22 cellular contexts compared by ENCODE assay signal in genomic region chr9:114475412-114476136, GRCh38.
"Had no signal": no experiment of that assay in that cellular context is flagged by ENCODE, and none has a peak within 500 bp of the region (broad histone marks: within the 10 kb centered on the region; RNA-seq: fewer than 3 reads in every experiment).

No MANE protein-coding gene starts in this region.

- H3K27ac Mint-ChIP-seq: activated B cell treated with CpG ODN at 0.5 μM for 24 hours; activated CD4-positive, alpha-beta T cell treated with anti-CD3 and anti-CD28 coated beads for 36 hours; activated naive CD4-positive, alpha-beta T cell treated with anti-CD3 and anti-CD28 coated beads, Interleukin-2, amount 50 U/mL, for 24 hours; endodermal cell; stimulated activated naive B cell treated with anti-CD40 and anti-IgM and Interleukin-4, amounts not matched to agents 10 μg/mL and 1 μg/mL and 100 μg/mL, for 72 hours had no signal

- ATAC-seq: activated CD4-positive, alpha-beta T cell treated with anti-CD3 and anti-CD28 coated beads for 36 hours; heart left ventricle; SK-N-SH treated with all-trans-retinoic acid at 6 μM for 48 hours; stimulated activated naive B cell treated with anti-CD40 and anti-IgM and Interleukin-4, amounts not matched to agents 10 μg/mL and 1 μg/mL and 100 μg/mL, for 72 hours; upper lobe of right lung had no signal

- H3K27ac ChIP-seq: coronary artery, heart left ventricle, sigmoid colon, thyroid gland, upper lobe of right lung had no signal

- H3K4me1 Mint-ChIP-seq: endodermal cell had no signal

- H3K27me3 Mint-ChIP-seq: activated CD4-positive, alpha-beta T cell treated with anti-CD3 and anti-CD28 coated beads for 36 hours; activated naive CD4-positive, alpha-beta T cell treated with anti-CD3 and anti-CD28 coated beads, Interleukin-2, amount 50 U/mL, for 24 hours had no signal

- DNase-seq: activated B cell treated with CpG ODN at 0.5 μM for 24 hours; activated CD4-positive, alpha-beta T cell treated with anti-CD3 and anti-CD28 coated beads for 36 hours; activated gamma-delta T cell treated with Interleukin-2 at 50 U/mL for 16 hours; cerebellar nuclear complex; endodermal cell; heart left ventricle; islet precursor cell; left cardiac atrium; mesenchymal stem cell; nucleus accumbens; posterior cingulate gyrus; sigmoid colon; stimulated activated CD4-positive, alpha-beta T cell treated with anti-CD3 and anti-CD28 coated beads, Interleukin-15, amount 100 ng/mL, for 24 hours; stimulated activated naive B cell treated with anti-CD40 and anti-IgM and Interleukin-4, amounts not matched to agents 10 μg/mL and 1 μg/mL and 100 μg/mL, for 72 hours; T-helper 1 cell; T-helper 9 cell; thyroid gland; upper lobe of right lung had no signal

- H3K36me3 Mint-ChIP-seq: activated naive CD4-positive, alpha-beta T cell treated with anti-CD3 and anti-CD28 coated beads, Interleukin-2, amount 50 U/mL, for 24 hours had no signal

- H3K4me3 Mint-ChIP-seq: activated B cell treated with CpG ODN at 0.5 μM for 24 hours; activated CD4-positive, alpha-beta T cell treated with anti-CD3 and anti-CD28 coated beads for 36 hours; activated naive CD4-positive, alpha-beta T cell treated with anti-CD3 and anti-CD28 coated beads, Interleukin-2, amount 50 U/mL, for 24 hours; activated T-helper 1 cell treated with anti-CD3 and anti-CD28 coated beads, Interleukin-12 subunit alpha, Interleukin-12 subunit beta, Interleukin-2, Interleukin-4 antibody, amounts not matched to agents 30 ng/mL and 10 ng/mL and 1 ng/mL, durations not matched to agents 14 hours and 24 hours and 36 hours; endodermal cell; stimulated activated naive B cell treated with anti-CD40 and anti-IgM and Interleukin-4, amounts not matched to agents 10 μg/mL and 1 μg/mL and 100 μg/mL, for 72 hours had no signal

- H3K9me3 Mint-ChIP-seq: activated B cell treated with CpG ODN at 0.5 μM for 24 hours; activated naive CD4-positive, alpha-beta T cell treated with anti-CD3 and anti-CD28 coated beads, Interleukin-2, amount 50 U/mL, for 24 hours; activated T-helper 1 cell treated with anti-CD3 and anti-CD28 coated beads, Interleukin-12 subunit alpha, Interleukin-12 subunit beta, Interleukin-2, Interleukin-4 antibody, amounts not matched to agents 30 ng/mL and 10 ng/mL and 1 ng/mL, durations not matched to agents 14 hours and 24 hours and 36 hours; endodermal cell; stimulated activated naive B cell treated with anti-CD40 and anti-IgM and Interleukin-4, amounts not matched to agents 10 μg/mL and 1 μg/mL and 100 μg/mL, for 72 hours had no signal
